24 cellular contexts compared by ENCODE assay signal in the genomic region with DNA sequence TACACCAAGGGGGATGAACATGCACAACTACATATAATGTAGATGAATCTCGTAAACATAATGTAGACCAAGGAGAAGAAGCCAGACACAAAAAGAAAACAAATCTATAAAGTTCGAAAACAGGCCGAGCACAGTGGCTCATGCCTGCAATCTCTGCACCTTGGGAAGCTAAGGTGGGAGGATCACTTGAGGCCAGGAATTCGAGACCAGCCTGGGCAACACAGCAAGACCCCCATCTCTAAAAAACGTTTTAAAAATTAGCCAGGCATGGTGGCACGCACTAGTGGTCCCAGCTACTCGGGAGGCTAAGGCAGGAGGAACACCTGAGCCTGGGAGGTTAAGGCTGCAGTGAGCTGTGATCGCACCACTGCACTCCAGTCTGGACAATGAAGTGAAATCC.
"Had no signal": no experiment of that assay in that cellular context is flagged by ENCODE, and none has a peak within 500 bp of the region (broad histone marks: within the 10 kb centered on the region; RNA-seq: fewer than 3 reads in every experiment).

No MANE protein-coding gene starts in this region.

- H3K9me3 Mint-ChIP-seq: immature natural killer cell; naive thymus-derived CD8-positive, alpha-beta T cell; stimulated activated naive CD8-positive, alpha-beta T cell treated with anti-CD3 and anti-CD28 coated beads, Interleukin-15, amount 100 ng/mL, for 72 hours had no signal

- H3K36me3 Mint-ChIP-seq: immature natural killer cell; naive thymus-derived CD8-positive, alpha-beta T cell had no signal

- DNase-seq: heart left ventricle; hypothalamus; immature natural killer cell; kidney; left colon; left lung; lower lobe of right lung; mammary epithelial cell; naive thymus-derived CD8-positive, alpha-beta T cell; ovary; right lobe of liver; stimulated activated CD4-positive, alpha-beta T cell treated with anti-CD3 and anti-CD28 coated beads, Interleukin-12 subunit alpha, Interleukin-12 subunit beta, amount 100 ng/mL, for 4 hours; stimulated activated CD4-positive, alpha-beta T cell treated with anti-CD3 and anti-CD28 coated beads, Interleukin-15, amount 100 ng/mL, for 24 hours; stimulated activated CD4-positive, alpha-beta T cell treated with anti-CD3 and anti-CD28 coated beads, Interleukin-2, amount 100 ng/mL, for 24 hours; stimulated activated CD4-positive, alpha-beta T cell treated with anti-CD3 and anti-CD28 coated beads, Interleukin-4, amount 100 ng/mL, for 1 hour; stimulated activated naive CD4-positive, alpha-beta T cell; stimulated activated naive CD8-positive, alpha-beta T cell treated with anti-CD3 and anti-CD28 coated beads, Interleukin-15, amount 100 ng/mL, for 72 hours; substantia nigra had no signal

- H3K27ac Mint-ChIP-seq: immature natural killer cell; naive thymus-derived CD8-positive, alpha-beta T cell; progenitor cell of endocrine pancreas; stimulated activated naive CD8-positive, alpha-beta T cell treated with anti-CD3 and anti-CD28 coated beads, Interleukin-15, amount 100 ng/mL, for 72 hours; type B pancreatic cell had no signal

- H3K27ac ChIP-seq: heart left ventricle, left lung, lower lobe of right lung, ovary, right atrium auricular region, right lobe of liver, tibial nerve, vagina had no signal

- H3K4me3 ChIP-seq: heart left ventricle, left lung, lower lobe of right lung, ovary, right atrium auricular region, right lobe of liver, skin epidermis, tibial nerve, vagina had no signal

- H3K27me3 ChIP-seq: heart left ventricle, left lung, ovary, right atrium auricular region, right lobe of liver, tibial nerve, vagina had no signal

- H3K27me3 Mint-ChIP-seq: stimulated activated naive CD8-positive, alpha-beta T cell treated with anti-CD3 and anti-CD28 coated beads, Interleukin-15, amount 100 ng/mL, for 72 hours; type B pancreatic cell had no signal

- H3K9me3 ChIP-seq: heart left ventricle, left lung, lower lobe of right lung, ovary, right atrium auricular region, right lobe of liver, tibial nerve, vagina had no signal

- H3K36me3 ChIP-seq: heart left ventricle, left lung, lower lobe of right lung, ovary, right atrium auricular region, right lobe of liver, vagina had no signal

- ATAC-seq: heart left ventricle; left colon; left lung; lower lobe of right lung; naive thymus-derived CD8-positive, alpha-beta T cell; right lobe of liver; stimulated activated naive CD8-positive, alpha-beta T cell treated with anti-CD3 and anti-CD28 coated beads, Interleukin-15, amount 100 ng/mL, for 72 hours had no signal

- H3K4me1 Mint-ChIP-seq: immature natural killer cell; naive thymus-derived CD8-positive, alpha-beta T cell; stimulated activated naive CD8-positive, alpha-beta T cell treated with anti-CD3 and anti-CD28 coated beads, Interleukin-15, amount 100 ng/mL, for 72 hours had no signal

- H3K4me3 Mint-ChIP-seq: immature natural killer cell; naive thymus-derived CD8-positive, alpha-beta T cell; stimulated activated naive CD8-positive, alpha-beta T cell treated with anti-CD3 and anti-CD28 coated beads, Interleukin-15, amount 100 ng/mL, for 72 hours; type B pancreatic cell had no signal

- H3K4me1 ChIP-seq: right atrium auricular region, right lobe of liver had no signal
